In the genomic region with DNA sequence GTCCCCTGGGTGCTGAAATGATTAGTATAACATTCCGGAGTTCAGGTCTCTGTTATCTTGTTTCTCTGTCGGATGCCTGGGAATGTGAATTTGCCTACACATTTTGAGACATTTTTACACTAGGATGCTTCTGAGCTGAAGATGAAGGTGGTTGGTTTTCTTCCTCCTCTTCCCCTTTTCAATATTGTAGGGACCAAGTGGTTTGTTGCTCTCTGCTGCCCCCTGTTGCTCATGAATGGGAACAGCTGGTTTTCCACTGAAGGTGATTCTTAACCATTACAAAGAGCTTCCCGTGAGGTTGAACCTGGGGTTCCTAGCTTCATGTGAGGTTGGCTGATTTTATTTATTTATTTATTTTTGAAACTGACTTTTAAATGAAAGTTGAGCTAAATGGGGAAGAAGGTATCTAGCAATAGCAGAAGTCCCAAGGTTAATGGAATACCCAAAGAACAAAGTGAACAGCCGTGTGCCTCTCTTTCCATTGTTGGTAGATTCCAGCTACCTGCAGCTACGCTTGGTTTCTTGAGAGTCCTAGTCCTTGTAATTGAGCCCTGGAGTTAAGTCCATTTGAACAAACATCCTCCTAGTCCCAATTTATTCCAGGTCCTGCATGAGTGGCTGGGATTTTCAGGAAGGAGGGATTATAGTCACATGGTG, we compare ENCODE assay signal across 9 cellular contexts.
A peak's percentile ranks its signal among the peaks of the same experiment; 100 is the strongest.
DNase-seq lines count a peak whose midpoint lies in the region; ATAC-seq and TF ChIP-seq lines count a peak whose summit lies in the region.
"Had no signal": no experiment of that assay in that cellular context is flagged by ENCODE, and none has a peak within 500 bp of the region (broad histone marks: within the 10 kb centered on the region; RNA-seq: fewer than 3 reads in every experiment).

No MANE protein-coding gene starts in this region.

- H3K9me3 ChIP-seq in NT2/D1 (ENCODE audit: insufficient read depth, low read length), result no peaks in the 10 kb centered on the region
- H3K9me3 ChIP-seq in osteoblast (ENCODE audit: low read depth, low read length), result no peaks in the 10 kb centered on the region
- H3K9me3 ChIP-seq in naive thymus-derived CD4-positive, alpha-beta T cell (ENCODE audit: control insufficient read depth in 2 of 3, low read length in 3 of 3), result peaks cover 0 to 3% (median 0%) of the 10 kb centered on the region in 3 experiments

- DNase-seq in Ammon's horn (ENCODE audit: low spot score), result peak; percentile 62
- peak; percentile 61 for DNase-seq in NT2/D1 (ENCODE audit: low read depth, low spot score)
- no peak for DNase-seq in coronary artery (ENCODE audit: low spot score)
- DNase-seq in osteoblast (ENCODE audit: insufficient read length, low spot score, missing footprints), result no peak
- DNase-seq in foreskin melanocyte, result no peak
- DNase-seq in naive thymus-derived CD4-positive, alpha-beta T cell, result no peak

- H3K4me1 ChIP-seq in NT2/D1 (ENCODE audit: insufficient read depth, insufficient read length) (no peaks in the 10 kb centered on the region), osteoblast (ENCODE audit: insufficient read depth, low read length) (no peaks in the 10 kb centered on the region)
- H3K4me1 ChIP-seq in naive thymus-derived CD4-positive, alpha-beta T cell (ENCODE audit: control insufficient read depth in 2 of 2, insufficient read depth in 2 of 2, low read length in 2 of 2), result no peaks in the 10 kb centered on the region

- peaks cover 2 to 15% (median 8%) of the 10 kb centered on the region in 11 donors for H3K9me3 Mint-ChIP-seq in naive thymus-derived CD4-positive, alpha-beta T cell

- CTCF ChIA-PET in naive thymus-derived CD4-positive, alpha-beta T cell (lab: Charles Lee), result interaction anchor here (0.6 kb wide), 1 partner anchor 13 kb away, joined by 3 read pairs; no protein-coding TSS in a partner anchor

- no peak overlapping the region for H3K27ac Mint-ChIP-seq in naive thymus-derived CD4-positive, alpha-beta T cell
- H3K27ac Mint-ChIP-seq: stimulated activated effector memory CD8-positive, alpha-beta T cell treated with anti-CD3 and anti-CD28 coated beads, Interleukin-12 subunit alpha, Interleukin-12 subunit beta, amount 100 ng/mL, for 72 hours had no signal

- H3K4me2 ChIP-seq in osteoblast (ENCODE audit: insufficient read depth, low read length), result no peak overlapping the region

- H4K20me1 ChIP-seq in osteoblast (ENCODE audit: insufficient read depth, low read length), result no peaks in the 10 kb centered on the region

- TF ChIP-seq CTCF in GM12872 (IDR thresholded peaks at IDR 0.05; ENCODE audit: insufficient read depth, low read depth, low read length) (peak; percentile 60), coronary artery (IDR thresholded peaks at IDR 0.05) (peak; percentile 13), osteoblast (IDR thresholded peaks at IDR 0.05; ENCODE audit: extremely low read depth, low read depth, low read length) (peak; percentile 21)

- peaks cover 0 to 8% (median 0%) of the 10 kb centered on the region in 5 donors for H3K27me3 Mint-ChIP-seq in naive thymus-derived CD4-positive, alpha-beta T cell

- ATAC-seq in GM21529 (IDR thresholded peaks at IDR 0.05; ENCODE audit: unreplicated experiment), result no peak
- no peak for ATAC-seq in naive thymus-derived CD4-positive, alpha-beta T cell
- ATAC-seq: stimulated activated effector memory CD8-positive, alpha-beta T cell treated with anti-CD3 and anti-CD28 coated beads, Interleukin-12 subunit alpha, Interleukin-12 subunit beta, amount 100 ng/mL, for 72 hours had no signal

- H3K4me3 ChIP-seq in NT2/D1 (ENCODE audit: insufficient read length, low read depth), result no peak overlapping the region
- no peak overlapping the region for H3K4me3 ChIP-seq in coronary artery
- no peak overlapping the region for H3K4me3 ChIP-seq in osteoblast (ENCODE audit: insufficient read depth, low read length)
- no peak overlapping the region for H3K4me3 ChIP-seq in naive thymus-derived CD4-positive, alpha-beta T cell (ENCODE audit: low read length)

- no peaks in the 10 kb centered on the region for H3K27me3 ChIP-seq in NT2/D1 (ENCODE audit: insufficient read depth, insufficient read length)
- H3K27me3 ChIP-seq in osteoblast (ENCODE audit: insufficient read depth, low read length), result no peaks in the 10 kb centered on the region
- H3K27me3 ChIP-seq in naive thymus-derived CD4-positive, alpha-beta T cell (ENCODE audit: control insufficient read depth in 2 of 2, insufficient read depth in 2 of 2, low read length in 2 of 2), result no peaks in the 10 kb centered on the region

- POLR2A ChIA-PET in naive thymus-derived CD4-positive, alpha-beta T cell (lab: Charles Lee), result no interaction called here

- H3K9ac ChIP-seq in NT2/D1 (ENCODE audit: insufficient read length, low read depth), result no peak overlapping the region

- no peak overlapping the region for H3K4me3 Mint-ChIP-seq in naive thymus-derived CD4-positive, alpha-beta T cell
- H3K4me3 Mint-ChIP-seq: stimulated activated effector memory CD8-positive, alpha-beta T cell treated with anti-CD3 and anti-CD28 coated beads, Interleukin-12 subunit alpha, Interleukin-12 subunit beta, amount 100 ng/mL, for 72 hours had no signal

- intact Hi-C loops in naive thymus-derived CD4-positive, alpha-beta T cell (cut with micrococcal nuclease), result no loop called here

- H3K79me2 ChIP-seq in osteoblast (ENCODE audit: insufficient read depth, low read length), result no peaks in the 10 kb centered on the region

- no peaks in the 10 kb centered on the region for H3K36me3 ChIP-seq in NT2/D1 (ENCODE audit: insufficient read depth, insufficient read length, low read length)
- H3K36me3 ChIP-seq in osteoblast (ENCODE audit: insufficient read depth, low read length), result no peaks in the 10 kb centered on the region
- H3K36me3 ChIP-seq in naive thymus-derived CD4-positive, alpha-beta T cell (ENCODE audit: control insufficient read depth in 2 of 3, insufficient read depth in 3 of 3, low read length in 3 of 3), result no peaks in the 10 kb centered on the region

- no peaks in the 10 kb centered on the region for H3K36me3 Mint-ChIP-seq in naive thymus-derived CD4-positive, alpha-beta T cell
- H3K36me3 Mint-ChIP-seq: stimulated activated effector memory CD8-positive, alpha-beta T cell treated with anti-CD3 and anti-CD28 coated beads, Interleukin-12 subunit alpha, Interleukin-12 subunit beta, amount 100 ng/mL, for 72 hours had no signal

- no peak overlapping the region for H2AFZ ChIP-seq in osteoblast (ENCODE audit: low read length)

- H3K27ac ChIP-seq in coronary artery (no peak overlapping the region), osteoblast (ENCODE audit: low read depth, low read length) (no peak overlapping the region)
- no peak overlapping the region for H3K27ac ChIP-seq in naive thymus-derived CD4-positive, alpha-beta T cell (ENCODE audit: low read depth, low read length)

- no peaks in the 10 kb centered on the region for H3K4me1 Mint-ChIP-seq in naive thymus-derived CD4-positive, alpha-beta T cell
- H3K4me1 Mint-ChIP-seq: stimulated activated effector memory CD8-positive, alpha-beta T cell treated with anti-CD3 and anti-CD28 coated beads, Interleukin-12 subunit alpha, Interleukin-12 subunit beta, amount 100 ng/mL, for 72 hours had no signal

Comparison
In these comparisons a context has a peak if more than half of its experiments do, and no peak if none do; other contexts are left out.
1. DNase-seq: peak in Ammon's horn (single experiment) and NT2/D1 (single experiment); none in coronary artery (single experiment), osteoblast (single experiment), foreskin melanocyte (single experiment) and naive thymus-derived CD4-positive, alpha-beta T cell (0 of 9).
2. Peak in every context shown above with its lines, with median percentiles within 50 percentile points of each other: CTCF ChIP-seq.